ENCODE assay signal across 15 cellular contexts in genomic region chr5:15993934-15994333, GRCh38.
A peak's percentile ranks its signal among the peaks of the same experiment; 100 is the strongest.
DNase-seq lines count a peak whose midpoint lies in the region; ATAC-seq and TF ChIP-seq lines count a peak whose summit lies in the region.
"Had no signal": no experiment of that assay in that cellular context is flagged by ENCODE, and none has a peak within 500 bp of the region (broad histone marks: within the 10 kb centered on the region; RNA-seq: fewer than 3 reads in every experiment).

No MANE protein-coding gene starts in this region.

- TF ChIP-seq CTCF in left ventricle myocardium inferior (IDR thresholded peaks at IDR 0.05; ENCODE audit: borderline replicate concordance) (peak; percentile 41), WTC11 (IDR thresholded peaks at IDR 0.05) (no peak), fibroblast of villous mesenchyme (IDR thresholded peaks at IDR 0.05; ENCODE audit: insufficient read depth, low read depth, low read length) (peak; percentile 41)

- H3K36me3 ChIP-seq in left ventricle myocardium inferior (no peaks in the 10 kb centered on the region), MG63 (no peaks in the 10 kb centered on the region)
- H3K36me3 ChIP-seq: transverse colon had no signal

- no peak overlapping the region for H3K4me3 Mint-ChIP-seq in WTC11
- H3K4me3 Mint-ChIP-seq: activated T-helper 17 cell treated with anti-CD3 and anti-CD28 coated beads, Interleukin-2, amount 50 U/mL, for 72 hours; T-helper 17 cell had no signal

- H3K27me3 Mint-ChIP-seq in WTC11 (ENCODE audit: low read depth): no peaks in the 10 kb centered on the region; the same call in 1 of the 2 replicates
- H3K27me3 Mint-ChIP-seq: activated T-helper 17 cell treated with anti-CD3 and anti-CD28 coated beads, Interleukin-2, amount 50 U/mL, for 72 hours; progenitor cell of endocrine pancreas; T-helper 17 cell had no signal

- H3K27me3 ChIP-seq in left ventricle myocardium inferior (ENCODE audit: low read depth): no peaks in the 10 kb centered on the region
- no peaks in the 10 kb centered on the region for H3K27me3 ChIP-seq in MG63
- H3K27me3 ChIP-seq: transverse colon had no signal

- ATAC-seq in Right ventricle myocardium inferior: no peak
- ATAC-seq in WTC11: peak; percentile 73
- no peak for ATAC-seq in GM18517 (IDR thresholded peaks at IDR 0.05; ENCODE audit: unreplicated experiment)
- ATAC-seq in GM19463 (IDR thresholded peaks at IDR 0.05; ENCODE audit: unreplicated experiment): no peak
- ATAC-seq: activated T-helper 17 cell treated with anti-CD3 and anti-CD28 coated beads, Interleukin-2, amount 50 U/mL, for 72 hours; T-helper 17 cell had no signal

- intact Hi-C loops in left ventricle myocardium inferior (cut with micrococcal nuclease) (loop anchor here (10.0 kb wide), 1 partner anchor 529 kb away; no protein-coding TSS in a partner anchor), Right ventricle myocardium inferior (cut with DNase I) (loop anchor here (5.0 to 10.0 kb wide), 4 partner anchors 159 to 887 kb away; no protein-coding TSS in a partner anchor)

- CTCF ChIA-PET in WTC11 (lab: Charles Lee): interaction anchor here (1.0 to 1.2 kb wide), 3 partner anchors 168 to 611 kb away, joined by 3 to 6 read pairs (median 5); no protein-coding TSS in a partner anchor

- H3K27ac Mint-ChIP-seq in WTC11: no peak overlapping the region
- H3K27ac Mint-ChIP-seq: activated T-helper 17 cell treated with anti-CD3 and anti-CD28 coated beads, Interleukin-2, amount 50 U/mL, for 72 hours; progenitor cell of endocrine pancreas; T-helper 17 cell had no signal

- no peak overlapping the region for H3K4me3 ChIP-seq in left ventricle myocardium inferior
- no peak overlapping the region for H3K4me3 ChIP-seq in fibroblast of villous mesenchyme (ENCODE audit: low read depth, low read length)
- no peak overlapping the region for H3K4me3 ChIP-seq in MG63
- H3K4me3 ChIP-seq: transverse colon had no signal

- peaks cover 33% of the 10 kb centered on the region for H3K9me3 Mint-ChIP-seq in WTC11

- H3K27ac ChIP-seq in left ventricle myocardium inferior (replicated peaks): no peak overlapping the region
- H3K27ac ChIP-seq: transverse colon had no signal

- POLR2A ChIA-PET in WTC11 (lab: Charles Lee): no interaction called here

- peaks cover 21% of the 10 kb centered on the region for H3K36me3 Mint-ChIP-seq in WTC11

- H3K4me1 ChIP-seq in left ventricle myocardium inferior: no peaks in the 10 kb centered on the region
- H3K4me1 ChIP-seq: transverse colon had no signal

- DNase-seq in left ventricle myocardium inferior: no peak
- DNase-seq in Right ventricle myocardium inferior (ENCODE audit: missing footprints): no peak
- DNase-seq in WTC11 (ENCODE audit: low spot score): no peak
- DNase-seq in fibroblast of villous mesenchyme (ENCODE audit: low read depth): peak; percentile 8
- DNase-seq in middle frontal gyrus (ENCODE audit: extremely low spot score, low spot score): no peak
- no peak for DNase-seq in MG63
- DNase-seq: activated CD4-positive, alpha-beta T cell treated with anti-CD3 and anti-CD28 coated beads, Interleukin-2, amount 50 U/mL, for 4 hours; aorta; NCI-H1048; T-helper 17 cell; transverse colon had no signal

- H3K4me1 Mint-ChIP-seq in WTC11: peaks cover 2% of the 10 kb centered on the region; the same call in 1 of the 2 replicates
- H3K4me1 Mint-ChIP-seq: activated T-helper 17 cell treated with anti-CD3 and anti-CD28 coated beads, Interleukin-2, amount 50 U/mL, for 72 hours; T-helper 17 cell had no signal

- H3K9me3 ChIP-seq in left ventricle myocardium inferior (replicated peaks): peaks cover 29% of the 10 kb centered on the region
- H3K9me3 ChIP-seq in MG63: peaks cover 25% of the 10 kb centered on the region

TF ChIP-seq in WTC11, 78 proteins besides CTCF, POLR2A, EP300 and RAD21:
- TF ChIP-seq NR3C1 (CRISPR knock-in tag; conservative IDR thresholded peaks at IDR 0.05; ENCODE audit: low read depth): no peak
- TF ChIP-seq, protein P1, sequence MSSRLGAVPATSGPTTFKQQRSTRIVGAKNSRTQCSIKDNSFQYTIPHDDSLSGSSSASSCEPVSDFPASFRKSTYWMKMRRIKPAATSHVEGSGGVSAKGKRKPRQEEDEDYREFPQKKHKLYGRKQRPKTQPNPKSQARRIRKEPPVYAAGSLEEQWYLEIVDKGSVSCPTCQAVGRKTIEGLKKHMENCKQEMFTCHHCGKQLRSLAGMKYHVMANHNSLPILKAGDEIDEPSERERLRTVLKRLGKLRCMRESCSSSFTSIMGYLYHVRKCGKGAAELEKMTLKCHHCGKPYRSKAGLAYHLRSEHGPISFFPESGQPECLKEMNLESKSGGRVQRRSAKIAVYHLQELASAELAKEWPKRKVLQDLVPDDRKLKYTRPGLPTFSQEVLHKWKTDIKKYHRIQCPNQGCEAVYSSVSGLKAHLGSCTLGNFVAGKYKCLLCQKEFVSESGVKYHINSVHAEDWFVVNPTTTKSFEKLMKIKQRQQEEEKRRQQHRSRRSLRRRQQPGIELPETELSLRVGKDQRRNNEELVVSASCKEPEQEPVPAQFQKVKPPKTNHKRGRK (CRISPR knock-in tag; IDR thresholded peaks at IDR 0.05; ENCODE audit: borderline replicate concordance): no peak
- TF ChIP-seq ATF2 (CRISPR knock-in tag; IDR thresholded peaks at IDR 0.05; ENCODE audit: borderline replicate concordance, low read depth): no peak
- no peak for TF ChIP-seq ZBTB21 (CRISPR knock-in tag; IDR thresholded peaks at IDR 0.05; ENCODE audit: borderline replicate concordance)
- no peak for TF ChIP-seq FOXJ3 (CRISPR knock-in tag; IDR thresholded peaks at IDR 0.05; ENCODE audit: borderline replicate concordance)
- TF ChIP-seq ZNF671 (CRISPR knock-in tag; IDR thresholded peaks at IDR 0.05): no peak
- no peak for TF ChIP-seq ZNF138 (CRISPR knock-in tag; conservative IDR thresholded peaks at IDR 0.05)
- TF ChIP-seq ZNF317 (CRISPR knock-in tag; IDR thresholded peaks at IDR 0.05; ENCODE audit: borderline replicate concordance, low read depth): no peak
- TF ChIP-seq, protein P2, sequence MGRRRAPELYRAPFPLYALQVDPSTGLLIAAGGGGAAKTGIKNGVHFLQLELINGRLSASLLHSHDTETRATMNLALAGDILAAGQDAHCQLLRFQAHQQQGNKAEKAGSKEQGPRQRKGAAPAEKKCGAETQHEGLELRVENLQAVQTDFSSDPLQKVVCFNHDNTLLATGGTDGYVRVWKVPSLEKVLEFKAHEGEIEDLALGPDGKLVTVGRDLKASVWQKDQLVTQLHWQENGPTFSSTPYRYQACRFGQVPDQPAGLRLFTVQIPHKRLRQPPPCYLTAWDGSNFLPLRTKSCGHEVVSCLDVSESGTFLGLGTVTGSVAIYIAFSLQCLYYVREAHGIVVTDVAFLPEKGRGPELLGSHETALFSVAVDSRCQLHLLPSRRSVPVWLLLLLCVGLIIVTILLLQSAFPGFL (CRISPR knock-in tag; IDR thresholded peaks at IDR 0.05; ENCODE audit: borderline replicate concordance): no peak
- no peak for TF ChIP-seq USF1 (CRISPR knock-in tag; IDR thresholded peaks at IDR 0.05)
- TF ChIP-seq CREB1 (CRISPR knock-in tag; IDR thresholded peaks at IDR 0.05): no peak
- no peak for TF ChIP-seq ZNF121 (CRISPR knock-in tag; IDR thresholded peaks at IDR 0.05)
- no peak for TF ChIP-seq GABPB1 (CRISPR knock-in tag; IDR thresholded peaks at IDR 0.05)
- TF ChIP-seq ZNF423 (CRISPR knock-in tag; IDR thresholded peaks at IDR 0.05): no peak
TF ChIP-seq in WTC11: peak in this region for 0.
